ENCODE assay signal across 8 cellular contexts in the genomic region with DNA sequence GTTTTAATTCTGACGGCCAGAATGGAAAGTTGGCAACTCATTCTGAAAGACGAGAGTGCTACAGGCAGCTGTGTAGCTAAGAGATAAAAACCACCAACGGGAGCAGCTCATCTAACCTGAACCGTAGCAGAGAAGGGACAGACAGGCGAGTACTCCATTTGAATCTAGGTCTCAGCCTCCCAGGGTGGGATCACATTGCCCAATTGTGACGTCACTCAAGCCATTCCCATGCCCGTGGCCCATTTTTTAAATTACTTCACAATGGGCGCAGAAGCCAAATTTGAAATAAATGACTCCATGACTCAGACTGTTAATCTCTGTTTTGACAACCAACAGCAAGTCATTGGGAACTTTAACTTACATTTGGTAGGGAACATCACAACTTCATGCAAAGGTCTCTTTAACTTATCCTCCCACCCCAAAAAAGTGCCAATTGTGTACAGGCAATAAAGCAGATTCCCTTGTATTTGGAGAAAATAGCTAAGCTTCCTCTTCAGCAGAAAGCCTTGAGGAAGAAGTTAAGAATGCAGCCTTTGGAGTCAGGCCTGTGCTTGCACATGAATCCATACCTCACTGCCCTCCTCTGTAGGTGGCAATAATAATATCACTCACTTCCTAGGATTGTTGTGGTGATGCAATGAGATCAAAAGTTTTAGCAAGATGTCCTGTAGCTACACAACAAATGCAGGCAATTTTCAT.
DNase-seq lines count a peak whose midpoint lies in the region; ATAC-seq and TF ChIP-seq lines count a peak whose summit lies in the region.

No MANE protein-coding gene starts in this region.

- POLR2A ChIA-PET in OCI-LY7 (lab: Charles Lee): no interaction called here

- H3K27me3 ChIP-seq in upper lobe of right lung: no peaks in the 10 kb centered on the region

- H3K36me3 ChIP-seq in upper lobe of right lung (no peaks in the 10 kb centered on the region), OCI-LY7 (ENCODE audit: insufficient read depth, low read length) (no peaks in the 10 kb centered on the region)

- CTCF ChIA-PET in OCI-LY7 (lab: Charles Lee; ENCODE audit: unreplicated experiment): no interaction called here

- H4K20me1 ChIP-seq in OCI-LY7 (ENCODE audit: insufficient read depth, low read length): no peaks in the 10 kb centered on the region

- no peaks in the 10 kb centered on the region for H3K9me2 ChIP-seq in OCI-LY7 (ENCODE audit: insufficient read depth, low read length)

- no peaks in the 10 kb centered on the region for H3K79me2 ChIP-seq in OCI-LY7 (ENCODE audit: insufficient read depth, low read depth, low read length)

- DNase-seq in AG09309 (ENCODE audit: low read depth) (peak; percentile 83), GM19240 (ENCODE audit: insufficient read length, low spot score) (peak; percentile 72), iPS-NIHi11 (ENCODE audit: low spot score) (peak; percentile 33), upper lobe of right lung (no peak), ACHN (no peak), OCI-LY7 (ENCODE audit: low spot score) (no peak)
- DNase-seq in activated T-cell treated with anti-CD3 and anti-CD28 coated beads, Interleukin-2, amount 50 U/mL, for 48 hours: peak; percentile 42 to 51

- H3K4me3 ChIP-seq in AG09309 (ENCODE audit: control insufficient read depth, low read depth, low read length) (no peak overlapping the region), upper lobe of right lung (no peak overlapping the region), OCI-LY7 (ENCODE audit: low read depth, low read length, poor library complexity, severe bottlenecking) (no peak overlapping the region)

- in situ Hi-C loops in ACHN (cut with HindIII; ENCODE audit: low pct_ligation_motif_present, low pct_unique_long_range_greater_than_20kb, low sequenced_read_pairs): no loop called here

- H2AFZ ChIP-seq in OCI-LY7 (ENCODE audit: low read length): no peak overlapping the region

- ATAC-seq in HG03139 (IDR thresholded peaks at IDR 0.05; ENCODE audit: unreplicated experiment) (peak; percentile 52), upper lobe of right lung (peak; percentile 43)

- no peak overlapping the region for H3K4me2 ChIP-seq in OCI-LY7 (ENCODE audit: low read length)

- no peaks in the 10 kb centered on the region for H3K4me1 ChIP-seq in upper lobe of right lung
- no peaks in the 10 kb centered on the region for H3K4me1 ChIP-seq in OCI-LY7 (ENCODE audit: insufficient read depth, low read length, poor library complexity, severe bottlenecking)

- intact Hi-C loops in upper lobe of right lung (cut with DNase I): no loop called here
- intact Hi-C loops in OCI-LY7 (cut with micrococcal nuclease; ENCODE audit: unreplicated experiment): no loop called here

- H3K27ac ChIP-seq in upper lobe of right lung: no peak overlapping the region
- H3K27ac ChIP-seq in OCI-LY7 (ENCODE audit: low read depth, low read length, poor library complexity, severe bottlenecking): no peak overlapping the region

- TF ChIP-seq CTCF in AG09309 (IDR thresholded peaks at IDR 0.05; ENCODE audit: control insufficient read depth, insufficient read depth, low read depth, low read length, missing control alignments) (no peak), upper lobe of right lung (IDR thresholded peaks at IDR 0.05) (no peak), OCI-LY7 (conservative IDR thresholded peaks at IDR 0.05; ENCODE audit: low read length) (no peak)

- H3K9me3 ChIP-seq in upper lobe of right lung (no peaks in the 10 kb centered on the region), OCI-LY7 (ENCODE audit: low read length) (no peaks in the 10 kb centered on the region)

- BruUV-seq in OCI-LY7 (replicated peaks; lab: Mats Ljungman, UMichigan): no TSS peak

Comparison
In these comparisons a context has a peak if more than half of its experiments do, and no peak if none do; other contexts are left out.
1. DNase-seq: peak in AG09309 (single experiment), GM19240 (single experiment), activated T-cell treated with anti-CD3 and anti-CD28 coated beads, Interleukin-2, amount 50 U/mL, for 48 hours (2 of 2) and iPS-NIHi11 (single experiment); none in upper lobe of right lung (single experiment), ACHN (single experiment) and OCI-LY7 (single experiment).